ENCODE assay signal across 8 cellular contexts in genomic region chr22:42721045-42721434, GRCh38. TPM values are rescaled to one million over a fixed set of nuclear protein-coding genes. Genes with fewer than 3 reads are reported as not detected.
A peak's percentile ranks its signal among the peaks of the same experiment; 100 is the strongest.
DNase-seq lines count a peak whose midpoint lies in the region; ATAC-seq and TF ChIP-seq lines count a peak whose summit lies in the region.

No MANE protein-coding gene starts in this region.

- no peaks in the 10 kb centered on the region for H3K36me3 Mint-ChIP-seq in central memory CD8-positive, alpha-beta T cell (ENCODE audit: insufficient read depth)

- H3K27me3 Mint-ChIP-seq in central memory CD8-positive, alpha-beta T cell, result peaks cover 83% of the 10 kb centered on the region

- H3K4me1 Mint-ChIP-seq in central memory CD8-positive, alpha-beta T cell, result peaks cover 24% of the 10 kb centered on the region

- WGBS in mesodermal cell (ENCODE audit: insufficient coverage in 2 of 2), 2 experiments, result 1 to 2% methylated on average over 13 to 16 of the region's 22 CpGs

- TF ChIP-seq CTCF in left ventricle myocardium inferior (IDR thresholded peaks at IDR 0.05; ENCODE audit: borderline replicate concordance), result no peak

- H3K4me3 Mint-ChIP-seq in central memory CD8-positive, alpha-beta T cell, result peak overlapping the region; percentile 74

- peak overlapping the region; percentile 86 for H3K4me3 ChIP-seq in left ventricle myocardium inferior
- H3K4me3 ChIP-seq in mesodermal cell (ENCODE audit: extremely low read depth, insufficient read depth, low read length, poor library complexity, severe bottlenecking), result peak overlapping the region; percentile 46

- no peaks in the 10 kb centered on the region for H3K27me3 ChIP-seq in left ventricle myocardium inferior (ENCODE audit: low read depth)

- intact Hi-C loops in left ventricle myocardium inferior (cut with micrococcal nuclease) (no loop called here), Right ventricle myocardium superior (cut with DNase I) (no loop called here)

- H3K27ac ChIP-seq in left ventricle myocardium inferior (replicated peaks) (peak overlapping the region; percentile 99), mesodermal cell (ENCODE audit: low read depth, low read length, severe bottlenecking) (no peak overlapping the region)

- H3K9me3 ChIP-seq in left ventricle myocardium inferior (replicated peaks) (no peaks in the 10 kb centered on the region), mesodermal cell (ENCODE audit: control insufficient read depth, low read length) (no peaks in the 10 kb centered on the region)

- DNase-seq in left ventricle myocardium inferior (no peak), Right ventricle myocardium superior (no peak), amygdala (lab: John Stamatoyannopoulos, UW) (no peak), foreskin melanocyte (no peak)
- no peak for DNase-seq in central memory CD8-positive, alpha-beta T cell (ENCODE audit: low spot score in 2 of 2)

- ATAC-seq in Right ventricle myocardium superior (ENCODE audit: poor library complexity) (no peak), GM21360 (IDR thresholded peaks at IDR 0.05; ENCODE audit: unreplicated experiment) (no peak), GM21717 (IDR thresholded peaks at IDR 0.05; ENCODE audit: unreplicated experiment) (no peak)
- no peak for ATAC-seq in central memory CD8-positive, alpha-beta T cell (replicated peaks; ENCODE audit: extremely low read depth, poor library complexity, severe bottlenecking)

- H3K9me3 Mint-ChIP-seq in central memory CD8-positive, alpha-beta T cell, result no peaks in the 10 kb centered on the region

- H3K4me1 ChIP-seq in left ventricle myocardium inferior (peaks cover 55% of the 10 kb centered on the region), mesodermal cell (ENCODE audit: control insufficient read depth, insufficient read depth, low read length, poor library complexity, severe bottlenecking) (peaks cover 7% of the 10 kb centered on the region)

- no peak overlapping the region for H3K27ac Mint-ChIP-seq in central memory CD8-positive, alpha-beta T cell (ENCODE audit: low read depth)

- H3K36me3 ChIP-seq in left ventricle myocardium inferior (peaks cover 9% of the 10 kb centered on the region), mesodermal cell (ENCODE audit: control insufficient read depth, insufficient read depth, low read length) (no peaks in the 10 kb centered on the region)

RNA-seq across cellular contexts. Expression of gene A4GALT, which starts 0.4 kb away (rescaled TPM):
- 94.9 TPM for total RNA-seq in left ventricle myocardium inferior
- 76.1 TPM for total RNA-seq in Right ventricle myocardium superior
- 1.6 TPM for polyA plus RNA-seq in mesodermal cell (2013, experiment 1 of 2)
- 2.2 TPM for polyA plus RNA-seq in mesodermal cell (2013, experiment 2 of 2)
